In genomic region chr7:117098457-117098856, GRCh38 we compare ENCODE assay signal across 16 cellular contexts.
DNase-seq lines count a peak whose midpoint lies in the region; ATAC-seq and TF ChIP-seq lines count a peak whose summit lies in the region.
"Had no signal": no experiment of that assay in that cellular context is flagged by ENCODE, and none has a peak within 500 bp of the region (broad histone marks: within the 10 kb centered on the region; RNA-seq: fewer than 3 reads in every experiment).

No MANE protein-coding gene starts in this region.

- H3K79me2 ChIP-seq in smooth muscle cell (ENCODE audit: low read depth) = peaks cover 6% of the 10 kb centered on the region

- peak overlapping the region; percentile 7 for H3K4me2 ChIP-seq in smooth muscle cell

- H2AFZ ChIP-seq in smooth muscle cell (ENCODE audit: low read depth) = no peak overlapping the region

- no peak for ATAC-seq in GM18867 (IDR thresholded peaks at IDR 0.05; ENCODE audit: unreplicated experiment)
- ATAC-seq: natural killer cell had no signal

- H4K20me1 ChIP-seq in smooth muscle cell (ENCODE audit: low read depth) = peaks cover 13% of the 10 kb centered on the region

- H3K36me3 ChIP-seq in adipocyte (ENCODE audit: control insufficient read depth, insufficient read depth, low read length, severe bottlenecking) (no peaks in the 10 kb centered on the region), smooth muscle cell (ENCODE audit: low read depth) (no peaks in the 10 kb centered on the region)
- H3K36me3 ChIP-seq: tibial nerve had no signal

- peaks cover 5% of the 10 kb centered on the region for H3K4me1 ChIP-seq in adipocyte (ENCODE audit: control insufficient read depth, insufficient read depth, low read length)
- no peaks in the 10 kb centered on the region for H3K4me1 ChIP-seq in smooth muscle cell (ENCODE audit: low read depth)

- H3K27me3 ChIP-seq in adipocyte (replicated peaks; ENCODE audit: control insufficient read depth, insufficient read depth, low read length) (no peaks in the 10 kb centered on the region), smooth muscle cell (ENCODE audit: low read depth) (no peaks in the 10 kb centered on the region)
- H3K27me3 ChIP-seq: cardiac muscle cell, tibial nerve had no signal

- H3K4me3 ChIP-seq in adipocyte (ENCODE audit: low read length) (no peak overlapping the region), fibroblast of pulmonary artery (replicated peaks; ENCODE audit: low read depth, low read length) (no peak overlapping the region), smooth muscle cell (no peak overlapping the region)
- H3K4me3 ChIP-seq: cardiac muscle cell, skin epidermis, tibial nerve had no signal

- 26% methylated on average over 1 of the region's 1 CpG for WGBS in smooth muscle cell (ENCODE audit: low lambda C conversion rate)

- no peaks in the 10 kb centered on the region for H3K9me3 ChIP-seq in adipocyte (ENCODE audit: control insufficient read depth, low read length)
- no peaks in the 10 kb centered on the region for H3K9me3 ChIP-seq in smooth muscle cell (replicated peaks; ENCODE audit: low read depth)
- H3K9me3 ChIP-seq: tibial nerve had no signal

- TF ChIP-seq CTCF in fibroblast of pulmonary artery (IDR thresholded peaks at IDR 0.05; ENCODE audit: low read length, missing control alignments) (no peak), smooth muscle cell (IDR thresholded peaks at IDR 0.05; ENCODE audit: borderline replicate concordance, insufficient read depth, poor library complexity, severe bottlenecking) (no peak)

- peak overlapping the region; percentile 54 for H3K27ac ChIP-seq in smooth muscle cell (ENCODE audit: low read depth)
- H3K27ac ChIP-seq: cardiac muscle cell, skin epidermis, tibial nerve had no signal

- H3K9ac ChIP-seq in adipocyte (ENCODE audit: low read length) (no peak overlapping the region), smooth muscle cell (ENCODE audit: low read depth) (no peak overlapping the region)

- DNase-seq in HCEC 1CT (peak; percentile 95), adipocyte (ENCODE audit: low read depth) (peak; percentile 83), fibroblast of pulmonary artery (ENCODE audit: low read depth) (peak; percentile 90), smooth muscle cell (lab: John Stamatoyannopoulos, UW; ENCODE audit: unreplicated experiment) (no peak), nucleus accumbens (lab: John Stamatoyannopoulos, UW) (no peak), NCI-H1694 (lab: John Stamatoyannopoulos, UW) (no peak)
- no peak for DNase-seq in activated CD8-positive, alpha-beta memory T cell treated with anti-CD3 and anti-CD28 coated beads, Interleukin-2, amount 50 U/mL, for 4 hours
- DNase-seq: Calu3, erythroblast, kidney, natural killer cell, NCI-H2081 treated with DMSO at 0.1 percent for 48 hours had no signal

- H3F3A ChIP-seq in smooth muscle cell (ENCODE audit: low read depth) = no peaks in the 10 kb centered on the region

Comparison
In these comparisons a context has a peak if more than half of its experiments do, and no peak if none do; other contexts are left out.
1. DNase-seq: peak in HCEC 1CT (single experiment), adipocyte (single experiment) and fibroblast of pulmonary artery (single experiment); none in smooth muscle cell (single experiment), activated CD8-positive, alpha-beta memory T cell treated with anti-CD3 and anti-CD28 coated beads, Interleukin-2, amount 50 U/mL, for 4 hours (single experiment), nucleus accumbens (0 of 56) and NCI-H1694 (single experiment).